11 cellular contexts compared by ENCODE assay signal in genomic region chr22:45757068-45757467, GRCh38.
DNase-seq lines count a peak whose midpoint lies in the region; TF ChIP-seq lines count a peak whose summit lies in the region.
"Had no signal": no experiment of that assay in that cellular context is flagged by ENCODE, and none has a peak within 500 bp of the region (broad histone marks: within the 10 kb centered on the region; RNA-seq: fewer than 3 reads in every experiment).

No MANE protein-coding gene starts in this region.

- H3K36me3 ChIP-seq in PC-9 (ENCODE audit: low read depth) (peaks cover 23% of the 10 kb centered on the region), MM.1S (replicated peaks; ENCODE audit: insufficient read depth, low read length) (no peaks in the 10 kb centered on the region)

- CTCF ChIA-PET in PC-9 (lab: Charles Lee), result interaction anchor here (0.7 kb wide), 1 partner anchor 96 kb away, joined by 3 read pairs; no protein-coding TSS in a partner anchor

- H2AFZ ChIP-seq in PC-9, result no peak overlapping the region
- no peak overlapping the region for H2AFZ ChIP-seq in MM.1S (ENCODE audit: low read length)

- H3K9me2 ChIP-seq in PC-9 (ENCODE audit: insufficient read depth) (no peaks in the 10 kb centered on the region), MM.1S (replicated peaks; ENCODE audit: insufficient read depth, low read length) (no peaks in the 10 kb centered on the region)

- H3K4me2 ChIP-seq in PC-9, result no peak overlapping the region
- no peak overlapping the region for H3K4me2 ChIP-seq in MM.1S (ENCODE audit: low read depth, low read length)

- no peak overlapping the region for H3K4me3 ChIP-seq in PC-9
- no peak overlapping the region for H3K4me3 ChIP-seq in MM.1S (ENCODE audit: low read length)

- H3K79me2 ChIP-seq in PC-9 (ENCODE audit: low read depth), result peaks cover 36% of the 10 kb centered on the region
- no peaks in the 10 kb centered on the region for H3K79me2 ChIP-seq in MM.1S (ENCODE audit: low read length)

- no peak overlapping the region for H3K9ac ChIP-seq in MM.1S (ENCODE audit: low read length)

- no TSS peak for BruUV-seq in PC-9 (replicated peaks; lab: Mats Ljungman, UMichigan)

- H4K20me1 ChIP-seq in PC-9 (ENCODE audit: insufficient read depth) (no peaks in the 10 kb centered on the region; the same call in 1 of the 2 replicates), MM.1S (ENCODE audit: insufficient read depth, low read length) (no peaks in the 10 kb centered on the region)

- POLR2A ChIA-PET in PC-9 (lab: Charles Lee; ENCODE audit: unreplicated experiment), result no interaction called here

- intact Hi-C loops in PC-9 (cut with micrococcal nuclease; ENCODE audit: unreplicated experiment), result no loop called here

- DNase-seq in ELF-1 (ENCODE audit: low read depth, low spot score), result peak; percentile 99
- DNase-seq in caudate nucleus (lab: John Stamatoyannopoulos, UW), result peak in 37 of 61 donors; percentile 6 to 66 (median 20)
- DNase-seq in iPS-NIHi11 (ENCODE audit: low spot score), result peak; percentile 80
- peak; percentile 79 for DNase-seq in renal cortical epithelial cell (ENCODE audit: low read depth)
- DNase-seq in NCI-H526 treated with DMSO at 0.1 percent for 48 hours (lab: John Stamatoyannopoulos, UW), result no peak
- DNase-seq in PC-9, result no peak
- no peak for DNase-seq in DMS79 treated with DMSO at 0.1 percent for 48 hours (lab: John Stamatoyannopoulos, UW)
- DNase-seq in MM.1S, result no peak
- DNase-seq: activated B cell treated with CpG ODN at 0.5 μM for 24 hours, naive B cell, NCI-H1092 had no signal

- H3K27ac ChIP-seq in caudate nucleus (ENCODE audit: low read depth, low read length), result no peak overlapping the region
- H3K27ac ChIP-seq in PC-9, result no peak overlapping the region
- H3K27ac ChIP-seq in MM.1S (ENCODE audit: low read length), result no peak overlapping the region

- TF ChIP-seq CTCF in PC-9 (conservative IDR thresholded peaks at IDR 0.05) (no peak), MM.1S (IDR thresholded peaks at IDR 0.05; ENCODE audit: low read length) (no peak)

- no peaks in the 10 kb centered on the region for H3K9me3 ChIP-seq in PC-9 (ENCODE audit: insufficient read depth, low read depth)
- H3K9me3 ChIP-seq in MM.1S (replicated peaks; ENCODE audit: insufficient read depth, low read length), result no peaks in the 10 kb centered on the region

- H3K27me3 ChIP-seq in PC-9 (ENCODE audit: insufficient read depth, low read depth), result no peaks in the 10 kb centered on the region
- no peaks in the 10 kb centered on the region for H3K27me3 ChIP-seq in MM.1S (replicated peaks; ENCODE audit: insufficient read depth, low read length)

- no peaks in the 10 kb centered on the region for H3K4me1 ChIP-seq in PC-9 (replicated peaks; ENCODE audit: insufficient read depth)
- H3K4me1 ChIP-seq in MM.1S (ENCODE audit: low read length), result peaks cover 5% of the 10 kb centered on the region; the same call in 1 of the 2 replicates

- H3F3A ChIP-seq in PC-9 (ENCODE audit: insufficient read depth, low read depth), result no peaks in the 10 kb centered on the region; the same call in 1 of the 2 replicates
- H3F3A ChIP-seq in MM.1S (ENCODE audit: insufficient read depth, low read length), result no peaks in the 10 kb centered on the region

Comparison
In these comparisons a context has a peak if more than half of its experiments do, and no peak if none do; other contexts are left out.
1. DNase-seq: peak in ELF-1 (single experiment), caudate nucleus (37 of 61), iPS-NIHi11 (single experiment) and renal cortical epithelial cell (single experiment); none in NCI-H526 treated with DMSO at 0.1 percent for 48 hours (single experiment), PC-9 (0 of 2), DMS79 treated with DMSO at 0.1 percent for 48 hours (single experiment) and MM.1S (single experiment).